ENCODE assay signal across 19 cellular contexts in genomic region chr20:59514554-59514953, GRCh38.
"Had no signal": no experiment of that assay in that cellular context is flagged by ENCODE, and none has a peak within 500 bp of the region (broad histone marks: within the 10 kb centered on the region; RNA-seq: fewer than 3 reads in every experiment).

No MANE protein-coding gene starts in this region.

- H3K4me3 ChIP-seq: K562, SJSA1, SK-N-MC had no signal

- DNase-seq: Kasumi-1, MM.1S, NCI-H1105, NCI-H1436 treated with DMSO at 0.1 percent for 48 hours, NCI-H1694 treated with DMSO at 0.1 percent for 48 hours, NCI-H2081, NCI-H2107, NCI-H524, NCI-H774, Right ventricle myocardium superior, RPMI8226, SIG-M5 had no signal

- H3K27ac ChIP-seq: HL-60, KMS-11, SJSA1, SK-N-MC had no signal

- H3K9me3 Mint-ChIP-seq: IgD-negative memory B cell had no signal

- H3K4me1 ChIP-seq: SJSA1 had no signal

- H3K36me3 Mint-ChIP-seq: IgD-negative memory B cell had no signal

- H3K4me1 Mint-ChIP-seq: IgD-negative memory B cell had no signal

- FAIRE-seq: RCC 7860 had no signal

- H3K36me3 ChIP-seq: SJSA1 had no signal

- H3K9me3 ChIP-seq: SJSA1 had no signal

- H3K4me3 Mint-ChIP-seq: IgD-negative memory B cell had no signal

- H3K27ac Mint-ChIP-seq: IgD-negative memory B cell had no signal

- H3K4me2 ChIP-seq: KMS-11 had no signal

- H3K9ac ChIP-seq: KMS-11 had no signal
